Comparison of ENCODE assay signal across 8 cellular contexts in genomic region chr10:97542169-97543024, GRCh38. TPM values are rescaled to one million over a fixed set of nuclear protein-coding genes. Genes with fewer than 3 reads are reported as not detected.
DNase-seq lines count a peak whose midpoint lies in the region; ATAC-seq, FAIRE-seq and TF ChIP-seq lines count a peak whose summit lies in the region.

No MANE protein-coding gene starts in this region.

- H3K9ac ChIP-seq in kidney (ENCODE audit: low read length in 2 of 2) = no peak overlapping the region

- peak overlapping the region; percentile 73 for H3K27ac Mint-ChIP-seq in MCF 10A (ENCODE audit: low read depth, unreplicated experiment)

- intact Hi-C loops in MCF 10A (cut with micrococcal nuclease) = no loop called here
- intact Hi-C loops in kidney (cut with DNase I) = no loop called here

- POLR2A ChIA-PET in MCF 10A (lab: Yijun Ruan, JAX) = interaction anchor here (0.5 to 2.8 kb wide), 11 partner anchors 24 to 209 kb away, joined by 3 to 35 read pairs (median 3); partner anchors contain the start of genes MMS19 and UBTD1

- H3K4me3 ChIP-seq in kidney (ENCODE audit: low read length in 2 of 2) = no peak overlapping the region

- H3K27me3 Mint-ChIP-seq in MCF 10A (ENCODE audit: insufficient read depth, unreplicated experiment) = no peaks in the 10 kb centered on the region

- H3K9me3 ChIP-seq in kidney (ENCODE audit: control insufficient read depth in 1 of 2, low read length in 2 of 2) = no peaks in the 10 kb centered on the region

- no peak for ATAC-seq in GM18868 (IDR thresholded peaks at IDR 0.05; ENCODE audit: unreplicated experiment)
- no peak for ATAC-seq in HG03457 (IDR thresholded peaks at IDR 0.05; ENCODE audit: unreplicated experiment)

- peak overlapping the region; percentile 53 to 66 for H3K27ac ChIP-seq in kidney (ENCODE audit: low read depth in 2 of 2, low read length in 2 of 2)

- CTCF ChIA-PET in MCF 10A (lab: Yijun Ruan, JAX) = interaction anchor here (0.6 to 2.3 kb wide), 11 partner anchors 9 to 118 kb away, joined by 3 to 9 read pairs (median 4); no protein-coding TSS in a partner anchor

- H3K4me1 Mint-ChIP-seq in MCF 10A (ENCODE audit: insufficient read depth, unreplicated experiment) = peaks cover 28% of the 10 kb centered on the region

- no peak for FAIRE-seq in kidney (lab: Jason Lieb, UNC)
- FAIRE-seq in GM19239 (lab: Jason Lieb, UNC) = no peak

- H3K9me3 Mint-ChIP-seq in MCF 10A (ENCODE audit: unreplicated experiment) = no peaks in the 10 kb centered on the region

- peak overlapping the region; percentile 56 for H3K4me3 Mint-ChIP-seq in MCF 10A (ENCODE audit: unreplicated experiment)

- no TSS peak for BruUV-seq in MCF 10A (replicated peaks; lab: Mats Ljungman, UMichigan)

- peaks cover 24 to 31% of the 10 kb centered on the region in 2 donors for H3K4me1 ChIP-seq in kidney (ENCODE audit: control insufficient read depth in 1 of 2, insufficient read depth in 1 of 2, low read depth in 1 of 2, low read length in 2 of 2)

- H3K36me3 Mint-ChIP-seq in MCF 10A (ENCODE audit: insufficient read depth, unreplicated experiment) = no peaks in the 10 kb centered on the region

- H3K36me3 ChIP-seq in kidney (ENCODE audit: control insufficient read depth in 1 of 2, insufficient read depth in 2 of 2, low read length in 2 of 2) = no peaks in the 10 kb centered on the region

- DNase-seq in GM04504 (ENCODE audit: low read depth) (peak; percentile 84), RPMI8226 (peak; percentile 23), MCF 10A (ENCODE audit: unreplicated experiment) (peak; percentile 93), kidney (peak; percentile 84), GM19239 (ENCODE audit: insufficient read length, low spot score) (no peak)
- peak; percentile 72 for DNase-seq in stimulated activated CD4-positive, alpha-beta T cell treated with anti-CD3 and anti-CD28 coated beads, Interleukin-15, amount 100 ng/mL, for 24 hours

- TF ChIP-seq CTCF in MCF 10A (IDR thresholded peaks at IDR 0.05; ENCODE audit: unreplicated experiment) = no peak
- no peak for TF ChIP-seq CTCF in kidney (IDR thresholded peaks at IDR 0.05; ENCODE audit: borderline replicate concordance, extremely low read depth, insufficient read depth)

RNA-seq across cellular contexts. Expression of gene ANKRD2, which starts 30.2 kb away (rescaled TPM):
- total RNA-seq in MCF 10A (2022) (1.8 and 5.8 TPM in 2 replicates), kidney (3.6 TPM)
- 10.0 TPM for polyA plus RNA-seq in kidney (ENCODE audit: insufficient read depth, low read depth, low replicate concordance)

RNA-seq across cellular contexts. Expression of gene HOGA1, which starts 41.8 kb away (rescaled TPM):
- total RNA-seq in MCF 10A (2022) (0.88 and 1.7 TPM in 2 replicates), kidney (28.8 TPM)
- 100 TPM for polyA plus RNA-seq in kidney (ENCODE audit: insufficient read depth, low read depth, low replicate concordance)

RNA-seq across cellular contexts. Expression of gene UBTD1, which starts 43.7 kb away (rescaled TPM):
- 7.2 and 7.8 TPM in 2 replicates for total RNA-seq in MCF 10A (2022)
- 17.4 TPM for total RNA-seq in kidney
- 26.1 TPM for polyA plus RNA-seq in kidney (ENCODE audit: insufficient read depth, low read depth, low replicate concordance)

RNA-seq across cellular contexts. Expression of gene MMS19, which starts 44.2 kb away (rescaled TPM):
- total RNA-seq in MCF 10A (2022) (67.0 and 67.2 TPM in 2 replicates), kidney (56.1 TPM)
- 49.7 TPM for polyA plus RNA-seq in kidney (ENCODE audit: insufficient read depth, low read depth, low replicate concordance)

RNA-seq across cellular contexts. Expression of gene C10orf62, which starts 47.1 kb away (rescaled TPM):
- total RNA-seq in MCF 10A (2022) (0.26 TPM in 1 of 2 replicates, not detected in the other), kidney (1.6 TPM)
- polyA plus RNA-seq in kidney (ENCODE audit: insufficient read depth, low read depth, low replicate concordance) = 0.77 TPM

Comparison
In these comparisons a context has a peak if more than half of its experiments do, and no peak if none do; other contexts are left out.
1. RNA of gene HOGA1, which starts 41.8 kb away (total RNA-seq): 28.8 TPM in kidney (single experiment); 0.88 to 1.7 TPM in MCF 10A; every median in the first group is over 10 times any median in the second.